15 cellular contexts compared by ENCODE assay signal in genomic region chr7:150407588-150408392, GRCh38.
DNase-seq lines count a peak whose midpoint lies in the region; ATAC-seq lines count a peak whose summit lies in the region.
"Had no signal": no experiment of that assay in that cellular context is flagged by ENCODE, and none has a peak within 500 bp of the region (broad histone marks: within the 10 kb centered on the region; RNA-seq: fewer than 3 reads in every experiment).

No MANE protein-coding gene starts in this region.

- H4K20me1 ChIP-seq in BLaER1 = peaks cover 32% of the 10 kb centered on the region; the same call in 1 of the 2 replicates

- H3K4me3 Mint-ChIP-seq in effector memory CD8-positive, alpha-beta T cell = no peak overlapping the region

- H3K9ac ChIP-seq in BLaER1 = peak overlapping the region; percentile 97
- H3K9ac ChIP-seq in rectal smooth muscle tissue (ENCODE audit: low read length) = no peak overlapping the region

- H3K4me2 ChIP-seq in BLaER1 = peak overlapping the region; percentile 87

- H3K9me3 ChIP-seq in BLaER1 (no peaks in the 10 kb centered on the region), KOPT-K1 (ENCODE audit: insufficient read depth, low read length, poor library complexity, severe bottlenecking) (no peaks in the 10 kb centered on the region)
- H3K9me3 ChIP-seq: Caco-2 had no signal

- no peak for DNase-seq in effector memory CD8-positive, alpha-beta T cell
- DNase-seq in germinal center (ENCODE audit: low spot score) (no peak), DMS114 treated with DMSO at 0.1 percent for 48 hours (lab: John Stamatoyannopoulos, UW; ENCODE audit: unreplicated experiment) (no peak), hepatic stellate cell (ENCODE audit: low spot score) (no peak), DMS153 treated with DMSO at 0.1 percent for 48 hours (lab: John Stamatoyannopoulos, UW; ENCODE audit: unreplicated experiment) (no peak)
- DNase-seq: NCI-H1436 treated with DMSO at 0.1 percent for 48 hours, NCI-H226, SHP77 had no signal

- H3K27ac Mint-ChIP-seq in effector memory CD8-positive, alpha-beta T cell = peak overlapping the region; percentile 87 to 94

- H3K27me3 Mint-ChIP-seq in effector memory CD8-positive, alpha-beta T cell = no peaks in the 10 kb centered on the region
- H3K27me3 Mint-ChIP-seq: activated CD4-positive, alpha-beta T cell treated with anti-CD3 and anti-CD28 coated beads for 36 hours had no signal

- no peak for ATAC-seq in effector memory CD8-positive, alpha-beta T cell (replicated peaks)

- peak overlapping the region; percentile 78 for H3K4me3 ChIP-seq in BLaER1
- no peak overlapping the region for H3K4me3 ChIP-seq in rectal smooth muscle tissue (ENCODE audit: low read length)

- peaks cover 38% of the 10 kb centered on the region for H3K36me3 Mint-ChIP-seq in effector memory CD8-positive, alpha-beta T cell (ENCODE audit: insufficient read depth)

- peaks cover 86% of the 10 kb centered on the region for H3K4me1 ChIP-seq in BLaER1
- peaks cover 17% of the 10 kb centered on the region for H3K4me1 ChIP-seq in rectal smooth muscle tissue (ENCODE audit: control insufficient read depth, insufficient read depth, low read length)

- H3K36me3 ChIP-seq in BLaER1 (peaks cover 34% of the 10 kb centered on the region), KOPT-K1 (ENCODE audit: insufficient read depth, low read length) (peaks cover 49% of the 10 kb centered on the region), rectal smooth muscle tissue (ENCODE audit: control insufficient read depth, insufficient read depth, low read length) (no peaks in the 10 kb centered on the region)

- no peaks in the 10 kb centered on the region for H3K27me3 ChIP-seq in BLaER1
- no peaks in the 10 kb centered on the region for H3K27me3 ChIP-seq in rectal smooth muscle tissue (ENCODE audit: control insufficient read depth, insufficient read depth, low read length)
- H3K27me3 ChIP-seq: dorsolateral prefrontal cortex had no signal

- H3K27ac ChIP-seq in BLaER1 (peak overlapping the region; percentile 99), KOPT-K1 (ENCODE audit: low read depth, low read length, poor library complexity, severe bottlenecking) (peak overlapping the region; percentile 95), rectal smooth muscle tissue (ENCODE audit: low read depth, low read length) (peak overlapping the region; percentile 95)

- peaks cover 31 to 35% of the 10 kb centered on the region in 2 donors for H3K4me1 Mint-ChIP-seq in effector memory CD8-positive, alpha-beta T cell (ENCODE audit: low read depth in 2 of 2)

- no peaks in the 10 kb centered on the region for H3K9me3 Mint-ChIP-seq in effector memory CD8-positive, alpha-beta T cell
- H3K9me3 Mint-ChIP-seq: activated naive CD4-positive, alpha-beta T cell treated with anti-CD3 and anti-CD28 coated beads for 36 hours had no signal
